ENCODE assay signal across 2 cellular contexts in the genomic region with DNA sequence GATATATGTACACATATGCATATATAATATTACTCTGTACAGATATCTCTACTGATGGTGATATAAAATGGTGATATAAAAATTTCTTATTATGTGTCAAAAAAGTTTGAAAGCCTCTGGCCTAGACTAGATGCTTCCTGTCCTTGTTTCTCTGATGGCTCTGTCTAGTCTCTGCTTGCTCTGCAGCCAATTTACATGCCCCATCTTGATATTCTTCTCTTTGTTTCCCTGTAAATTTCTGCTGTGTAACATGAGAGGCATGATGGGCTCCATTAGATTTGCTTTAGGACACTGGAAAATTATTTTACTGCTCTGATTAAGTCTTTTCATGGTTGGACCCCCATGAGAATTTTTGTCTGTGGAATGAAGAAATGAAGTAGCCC.
TF ChIP-seq lines count a peak whose summit lies in the region.

No MANE protein-coding gene starts in this region.

TF ChIP-seq in A549, 52 proteins besides CTCF, POLR2A, EP300 and RAD21 (continued from another document):
- TF ChIP-seq, protein P1, sequence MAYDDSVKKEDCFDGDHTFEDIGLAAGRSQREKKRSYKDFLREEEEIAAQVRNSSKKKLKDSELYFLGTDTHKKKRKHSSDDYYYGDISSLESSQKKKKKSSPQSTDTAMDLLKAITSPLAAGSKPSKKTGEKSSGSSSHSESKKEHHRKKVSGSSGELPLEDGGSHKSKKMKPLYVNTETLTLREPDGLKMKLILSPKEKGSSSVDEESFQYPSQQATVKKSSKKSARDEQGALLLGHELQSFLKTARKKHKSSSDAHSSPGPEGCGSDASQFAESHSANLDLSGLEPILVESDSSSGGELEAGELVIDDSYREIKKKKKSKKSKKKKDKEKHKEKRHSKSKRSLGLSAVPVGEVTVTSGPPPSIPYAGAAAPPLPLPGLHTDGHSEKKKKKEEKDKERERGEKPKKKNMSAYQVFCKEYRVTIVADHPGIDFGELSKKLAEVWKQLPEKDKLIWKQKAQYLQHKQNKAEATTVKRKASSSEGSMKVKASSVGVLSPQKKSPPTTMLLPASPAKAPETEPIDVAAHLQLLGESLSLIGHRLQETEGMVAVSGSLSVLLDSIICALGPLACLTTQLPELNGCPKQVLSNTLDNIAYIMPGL (CRISPR knock-in tag; IDR thresholded peaks at IDR 0.05; ENCODE audit: borderline replicate concordance) = no peak
- TF ChIP-seq, protein P2, sequence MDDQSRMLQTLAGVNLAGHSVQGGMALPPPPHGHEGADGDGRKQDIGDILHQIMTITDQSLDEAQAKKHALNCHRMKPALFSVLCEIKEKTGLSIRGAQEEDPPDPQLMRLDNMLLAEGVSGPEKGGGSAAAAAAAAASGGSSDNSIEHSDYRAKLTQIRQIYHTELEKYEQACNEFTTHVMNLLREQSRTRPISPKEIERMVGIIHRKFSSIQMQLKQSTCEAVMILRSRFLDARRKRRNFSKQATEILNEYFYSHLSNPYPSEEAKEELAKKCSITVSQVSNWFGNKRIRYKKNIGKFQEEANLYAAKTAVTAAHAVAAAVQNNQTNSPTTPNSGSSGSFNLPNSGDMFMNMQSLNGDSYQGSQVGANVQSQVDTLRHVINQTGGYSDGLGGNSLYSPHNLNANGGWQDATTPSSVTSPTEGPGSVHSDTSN (IDR thresholded peaks at IDR 0.05) = no peak
- TF ChIP-seq, protein P3, sequence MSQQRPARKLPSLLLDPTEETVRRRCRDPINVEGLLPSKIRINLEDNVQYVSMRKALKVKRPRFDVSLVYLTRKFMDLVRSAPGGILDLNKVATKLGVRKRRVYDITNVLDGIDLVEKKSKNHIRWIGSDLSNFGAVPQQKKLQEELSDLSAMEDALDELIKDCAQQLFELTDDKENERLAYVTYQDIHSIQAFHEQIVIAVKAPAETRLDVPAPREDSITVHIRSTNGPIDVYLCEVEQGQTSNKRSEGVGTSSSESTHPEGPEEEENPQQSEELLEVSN (IDR thresholded peaks at IDR 0.05; ENCODE audit: borderline replicate concordance, low read depth) = no peak
- TF ChIP-seq RFX5 (IDR thresholded peaks at IDR 0.05) = no peak

TF ChIP-seq in SK-N-SH, 30 proteins besides CTCF, POLR2A, EP300 and RAD21 (continued from another document):
- TF ChIP-seq, protein P4, sequence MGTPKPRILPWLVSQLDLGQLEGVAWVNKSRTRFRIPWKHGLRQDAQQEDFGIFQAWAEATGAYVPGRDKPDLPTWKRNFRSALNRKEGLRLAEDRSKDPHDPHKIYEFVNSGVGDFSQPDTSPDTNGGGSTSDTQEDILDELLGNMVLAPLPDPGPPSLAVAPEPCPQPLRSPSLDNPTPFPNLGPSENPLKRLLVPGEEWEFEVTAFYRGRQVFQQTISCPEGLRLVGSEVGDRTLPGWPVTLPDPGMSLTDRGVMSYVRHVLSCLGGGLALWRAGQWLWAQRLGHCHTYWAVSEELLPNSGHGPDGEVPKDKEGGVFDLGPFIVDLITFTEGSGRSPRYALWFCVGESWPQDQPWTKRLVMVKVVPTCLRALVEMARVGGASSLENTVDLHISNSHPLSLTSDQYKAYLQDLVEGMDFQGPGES (IDR thresholded peaks at IDR 0.05; ENCODE audit: low read depth, low read length) = no peak
- TF ChIP-seq, protein P5, sequence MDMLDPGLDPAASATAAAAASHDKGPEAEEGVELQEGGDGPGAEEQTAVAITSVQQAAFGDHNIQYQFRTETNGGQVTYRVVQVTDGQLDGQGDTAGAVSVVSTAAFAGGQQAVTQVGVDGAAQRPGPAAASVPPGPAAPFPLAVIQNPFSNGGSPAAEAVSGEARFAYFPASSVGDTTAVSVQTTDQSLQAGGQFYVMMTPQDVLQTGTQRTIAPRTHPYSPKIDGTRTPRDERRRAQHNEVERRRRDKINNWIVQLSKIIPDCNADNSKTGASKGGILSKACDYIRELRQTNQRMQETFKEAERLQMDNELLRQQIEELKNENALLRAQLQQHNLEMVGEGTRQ (IDR thresholded peaks at IDR 0.05; ENCODE audit: borderline replicate concordance, low read depth, low read length) = no peak
- TF ChIP-seq TAF1 (IDR thresholded peaks at IDR 0.05; ENCODE audit: borderline replicate concordance, low read depth, low read length) (no peak), RFX5 (IDR thresholded peaks at IDR 0.05; ENCODE audit: low read length) (no peak), SMC3 (IDR thresholded peaks at IDR 0.05; ENCODE audit: low read depth, low read length) (no peak), FOSL2 (IDR thresholded peaks at IDR 0.05; ENCODE audit: borderline replicate concordance, low read depth) (no peak), NRF1 (IDR thresholded peaks at IDR 0.05; ENCODE audit: low read depth, low read length) (no peak), GABPA (IDR thresholded peaks at IDR 0.05; ENCODE audit: low read depth) (no peak), JUND (IDR thresholded peaks at IDR 0.05) (no peak), SIN3A (IDR thresholded peaks at IDR 0.05; ENCODE audit: borderline replicate concordance, low read depth, low read length) (no peak), YY1 (IDR thresholded peaks at IDR 0.05; ENCODE audit: low read depth) (no peak), TCF12 (IDR thresholded peaks at IDR 0.05) (no peak), NFIC (IDR thresholded peaks at IDR 0.05; ENCODE audit: borderline replicate concordance) (no peak)
- TF ChIP-seq, protein P2 (IDR thresholded peaks at IDR 0.05) = no peak
- TF ChIP-seq, protein P6, sequence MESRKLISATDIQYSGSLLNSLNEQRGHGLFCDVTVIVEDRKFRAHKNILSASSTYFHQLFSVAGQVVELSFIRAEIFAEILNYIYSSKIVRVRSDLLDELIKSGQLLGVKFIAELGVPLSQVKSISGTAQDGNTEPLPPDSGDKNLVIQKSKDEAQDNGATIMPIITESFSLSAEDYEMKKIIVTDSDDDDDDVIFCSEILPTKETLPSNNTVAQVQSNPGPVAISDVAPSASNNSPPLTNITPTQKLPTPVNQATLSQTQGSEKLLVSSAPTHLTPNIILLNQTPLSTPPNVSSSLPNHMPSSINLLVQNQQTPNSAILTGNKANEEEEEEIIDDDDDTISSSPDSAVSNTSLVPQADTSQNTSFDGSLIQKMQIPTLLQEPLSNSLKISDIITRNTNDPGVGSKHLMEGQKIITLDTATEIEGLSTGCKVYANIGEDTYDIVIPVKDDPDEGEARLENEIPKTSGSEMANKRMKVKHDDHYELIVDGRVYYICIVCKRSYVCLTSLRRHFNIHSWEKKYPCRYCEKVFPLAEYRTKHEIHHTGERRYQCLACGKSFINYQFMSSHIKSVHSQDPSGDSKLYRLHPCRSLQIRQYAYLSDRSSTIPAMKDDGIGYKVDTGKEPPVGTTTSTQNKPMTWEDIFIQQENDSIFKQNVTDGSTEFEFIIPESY (IDR thresholded peaks at IDR 0.05; ENCODE audit: borderline replicate concordance, low read depth) = no peak
- TF ChIP-seq, protein P7, sequence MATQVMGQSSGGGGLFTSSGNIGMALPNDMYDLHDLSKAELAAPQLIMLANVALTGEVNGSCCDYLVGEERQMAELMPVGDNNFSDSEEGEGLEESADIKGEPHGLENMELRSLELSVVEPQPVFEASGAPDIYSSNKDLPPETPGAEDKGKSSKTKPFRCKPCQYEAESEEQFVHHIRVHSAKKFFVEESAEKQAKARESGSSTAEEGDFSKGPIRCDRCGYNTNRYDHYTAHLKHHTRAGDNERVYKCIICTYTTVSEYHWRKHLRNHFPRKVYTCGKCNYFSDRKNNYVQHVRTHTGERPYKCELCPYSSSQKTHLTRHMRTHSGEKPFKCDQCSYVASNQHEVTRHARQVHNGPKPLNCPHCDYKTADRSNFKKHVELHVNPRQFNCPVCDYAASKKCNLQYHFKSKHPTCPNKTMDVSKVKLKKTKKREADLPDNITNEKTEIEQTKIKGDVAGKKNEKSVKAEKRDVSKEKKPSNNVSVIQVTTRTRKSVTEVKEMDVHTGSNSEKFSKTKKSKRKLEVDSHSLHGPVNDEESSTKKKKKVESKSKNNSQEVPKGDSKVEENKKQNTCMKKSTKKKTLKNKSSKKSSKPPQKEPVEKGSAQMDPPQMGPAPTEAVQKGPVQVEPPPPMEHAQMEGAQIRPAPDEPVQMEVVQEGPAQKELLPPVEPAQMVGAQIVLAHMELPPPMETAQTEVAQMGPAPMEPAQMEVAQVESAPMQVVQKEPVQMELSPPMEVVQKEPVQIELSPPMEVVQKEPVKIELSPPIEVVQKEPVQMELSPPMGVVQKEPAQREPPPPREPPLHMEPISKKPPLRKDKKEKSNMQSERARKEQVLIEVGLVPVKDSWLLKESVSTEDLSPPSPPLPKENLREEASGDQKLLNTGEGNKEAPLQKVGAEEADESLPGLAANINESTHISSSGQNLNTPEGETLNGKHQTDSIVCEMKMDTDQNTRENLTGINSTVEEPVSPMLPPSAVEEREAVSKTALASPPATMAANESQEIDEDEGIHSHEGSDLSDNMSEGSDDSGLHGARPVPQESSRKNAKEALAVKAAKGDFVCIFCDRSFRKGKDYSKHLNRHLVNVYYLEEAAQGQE (IDR thresholded peaks at IDR 0.05; ENCODE audit: low read depth, low read length) = no peak
- TF ChIP-seq, protein P8, sequence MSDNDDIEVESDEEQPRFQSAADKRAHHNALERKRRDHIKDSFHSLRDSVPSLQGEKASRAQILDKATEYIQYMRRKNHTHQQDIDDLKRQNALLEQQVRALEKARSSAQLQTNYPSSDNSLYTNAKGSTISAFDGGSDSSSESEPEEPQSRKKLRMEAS (IDR thresholded peaks at IDR 0.05; ENCODE audit: low read depth) = no peak
